ENCODE assay signal across 2 cellular contexts in genomic region chr12:67669217-67669924, GRCh38.
TF ChIP-seq lines count a peak whose summit lies in the region.

No MANE protein-coding gene starts in this region.

TF ChIP-seq in endothelial cell of umbilical vein, 7 proteins besides CTCF, POLR2A, EP300 and RAD21:
- TF ChIP-seq FOS (IDR thresholded peaks at IDR 0.05; ENCODE audit: borderline replicate concordance, insufficient read depth, low read length), result no peak
- TF ChIP-seq, protein P1, sequence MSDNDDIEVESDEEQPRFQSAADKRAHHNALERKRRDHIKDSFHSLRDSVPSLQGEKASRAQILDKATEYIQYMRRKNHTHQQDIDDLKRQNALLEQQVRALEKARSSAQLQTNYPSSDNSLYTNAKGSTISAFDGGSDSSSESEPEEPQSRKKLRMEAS (IDR thresholded peaks at IDR 0.05; ENCODE audit: insufficient read depth, insufficient read length), result no peak
- no peak for TF ChIP-seq MYC (IDR thresholded peaks at IDR 0.05; ENCODE audit: low read depth, low read length)
- TF ChIP-seq GATA2 (IDR thresholded peaks at IDR 0.05; ENCODE audit: insufficient read depth, insufficient read length, low read depth, low read length), result no peak
- no peak for TF ChIP-seq EZH2 (IDR thresholded peaks at IDR 0.05; ENCODE audit: borderline replicate concordance, low read depth, low read length, severe bottlenecking)
- TF ChIP-seq POLR2AphosphoS5 (IDR thresholded peaks at IDR 0.05; ENCODE audit: insufficient read depth, low read depth, low read length), result no peak
- TF ChIP-seq JUN (IDR thresholded peaks at IDR 0.05; ENCODE audit: borderline replicate concordance, insufficient read depth, insufficient read length, low read depth), result no peak

TF ChIP-seq in HEK293T, 16 proteins besides CTCF, POLR2A, EP300 and RAD21:
- no peak for TF ChIP-seq BHLHE40 (IDR thresholded peaks at IDR 0.05; ENCODE audit: borderline replicate concordance)
- TF ChIP-seq SUZ12 (IDR thresholded peaks at IDR 0.05), result no peak
- no peak for TF ChIP-seq FOXM1 (IDR thresholded peaks at IDR 0.05; ENCODE audit: borderline replicate concordance)
- no peak for TF ChIP-seq ELF4 (IDR thresholded peaks at IDR 0.05)
- TF ChIP-seq L3MBTL2 (conservative IDR thresholded peaks at IDR 0.05), result no peak
- no peak for TF ChIP-seq LEF1 (IDR thresholded peaks at IDR 0.05; ENCODE audit: borderline replicate concordance)
- TF ChIP-seq, protein P2, sequence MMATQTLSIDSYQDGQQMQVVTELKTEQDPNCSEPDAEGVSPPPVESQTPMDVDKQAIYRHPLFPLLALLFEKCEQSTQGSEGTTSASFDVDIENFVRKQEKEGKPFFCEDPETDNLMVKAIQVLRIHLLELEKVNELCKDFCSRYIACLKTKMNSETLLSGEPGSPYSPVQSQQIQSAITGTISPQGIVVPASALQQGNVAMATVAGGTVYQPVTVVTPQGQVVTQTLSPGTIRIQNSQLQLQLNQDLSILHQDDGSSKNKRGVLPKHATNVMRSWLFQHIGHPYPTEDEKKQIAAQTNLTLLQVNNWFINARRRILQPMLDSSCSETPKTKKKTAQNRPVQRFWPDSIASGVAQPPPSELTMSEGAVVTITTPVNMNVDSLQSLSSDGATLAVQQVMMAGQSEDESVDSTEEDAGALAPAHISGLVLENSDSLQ (IDR thresholded peaks at IDR 0.05), result no peak
- no peak for TF ChIP-seq HDGF (IDR thresholded peaks at IDR 0.05; ENCODE audit: borderline replicate concordance)
- no peak for TF ChIP-seq CTBP1 (IDR thresholded peaks at IDR 0.05; ENCODE audit: borderline replicate concordance)
- TF ChIP-seq TARDBP (IDR thresholded peaks at IDR 0.05), result no peak
- no peak for TF ChIP-seq ARNT (IDR thresholded peaks at IDR 0.05)
- TF ChIP-seq FOXK2 (IDR thresholded peaks at IDR 0.05), result no peak
- no peak for TF ChIP-seq ZNF384 (IDR thresholded peaks at IDR 0.05)
- no peak for TF ChIP-seq NFRKB (IDR thresholded peaks at IDR 0.05)
- TF ChIP-seq SP1 (IDR thresholded peaks at IDR 0.05), result no peak
- TF ChIP-seq FOXA1 (IDR thresholded peaks at IDR 0.05), result no peak
